Comparison of ENCODE assay signal across 13 cellular contexts in genomic region chr1:156524985-156525590, GRCh38. TPM values are rescaled to one million over a fixed set of nuclear protein-coding genes. Genes with fewer than 3 reads are reported as not detected.
DNase-seq lines count a peak whose midpoint lies in the region; TF ChIP-seq lines count a peak whose summit lies in the region.
"Had no signal": no experiment of that assay in that cellular context is flagged by ENCODE, and none has a peak within 500 bp of the region (broad histone marks: within the 10 kb centered on the region; RNA-seq: fewer than 3 reads in every experiment).

No MANE protein-coding gene starts in this region.

- H3K4me3 Mint-ChIP-seq in T-helper 1 cell treated with Interleukin-12 subunit alpha and Interleukin-12 subunit beta and Interleukin-4 antibody, amounts not matched to agents 30 μg/mL and 1 μg/mL, for 36 hours = no peak overlapping the region
- peak overlapping the region; percentile 46 for H3K4me3 Mint-ChIP-seq in activated T-helper 2 cell treated with anti-CD3 and anti-CD28 coated beads, Interferon-gamma antibody, Interleukin-2, Interleukin-4, amounts not matched to agents 10 μg/mL and 5 μg/mL and 100 μg/mL, durations not matched to agents 14 hours and 24 hours and 36 hours (ENCODE audit: low read depth)

- H3K36me3 Mint-ChIP-seq in T-helper 1 cell treated with Interleukin-12 subunit alpha and Interleukin-12 subunit beta and Interleukin-4 antibody, amounts not matched to agents 30 μg/mL and 1 μg/mL, for 36 hours (ENCODE audit: low read depth) = peaks cover 23% of the 10 kb centered on the region
- H3K36me3 Mint-ChIP-seq in activated T-helper 2 cell treated with anti-CD3 and anti-CD28 coated beads, Interferon-gamma antibody, Interleukin-2, Interleukin-4, amounts not matched to agents 10 μg/mL and 5 μg/mL and 100 μg/mL, durations not matched to agents 14 hours and 24 hours and 36 hours (ENCODE audit: low read depth) = peaks cover 38% of the 10 kb centered on the region

- H3K36me3 ChIP-seq in suprapubic skin = no peaks in the 10 kb centered on the region

- H3K9me3 Mint-ChIP-seq in T-helper 1 cell treated with Interleukin-12 subunit alpha and Interleukin-12 subunit beta and Interleukin-4 antibody, amounts not matched to agents 30 μg/mL and 1 μg/mL, for 36 hours = no peaks in the 10 kb centered on the region
- H3K9me3 Mint-ChIP-seq in activated T-helper 2 cell treated with anti-CD3 and anti-CD28 coated beads, Interferon-gamma antibody, Interleukin-2, Interleukin-4, amounts not matched to agents 10 μg/mL and 5 μg/mL and 100 μg/mL, durations not matched to agents 14 hours and 24 hours and 36 hours = no peaks in the 10 kb centered on the region

- no peak overlapping the region for H3K27ac ChIP-seq in suprapubic skin

- no peaks in the 10 kb centered on the region for H3K9me3 ChIP-seq in suprapubic skin

- H3K27me3 Mint-ChIP-seq in T-helper 1 cell treated with Interleukin-12 subunit alpha and Interleukin-12 subunit beta and Interleukin-4 antibody, amounts not matched to agents 30 μg/mL and 1 μg/mL, for 36 hours (ENCODE audit: low read depth) = no peaks in the 10 kb centered on the region
- H3K27me3 Mint-ChIP-seq in activated T-helper 2 cell treated with anti-CD3 and anti-CD28 coated beads, Interferon-gamma antibody, Interleukin-2, Interleukin-4, amounts not matched to agents 10 μg/mL and 5 μg/mL and 100 μg/mL, durations not matched to agents 14 hours and 24 hours and 36 hours (ENCODE audit: low read depth) = peaks cover 2% of the 10 kb centered on the region

- H3K27ac Mint-ChIP-seq in T-helper 1 cell treated with Interleukin-12 subunit alpha and Interleukin-12 subunit beta and Interleukin-4 antibody, amounts not matched to agents 30 μg/mL and 1 μg/mL, for 36 hours = peak overlapping the region; percentile 43
- H3K27ac Mint-ChIP-seq in activated T-helper 2 cell treated with anti-CD3 and anti-CD28 coated beads, Interferon-gamma antibody, Interleukin-2, Interleukin-4, amounts not matched to agents 10 μg/mL and 5 μg/mL and 100 μg/mL, durations not matched to agents 14 hours and 24 hours and 36 hours = peak overlapping the region; percentile 81

- H3K4me3 ChIP-seq in suprapubic skin = no peak overlapping the region

- peaks cover 28% of the 10 kb centered on the region for H3K4me1 Mint-ChIP-seq in T-helper 1 cell treated with Interleukin-12 subunit alpha and Interleukin-12 subunit beta and Interleukin-4 antibody, amounts not matched to agents 30 μg/mL and 1 μg/mL, for 36 hours (ENCODE audit: low read depth)
- peaks cover 34% of the 10 kb centered on the region for H3K4me1 Mint-ChIP-seq in activated T-helper 2 cell treated with anti-CD3 and anti-CD28 coated beads, Interferon-gamma antibody, Interleukin-2, Interleukin-4, amounts not matched to agents 10 μg/mL and 5 μg/mL and 100 μg/mL, durations not matched to agents 14 hours and 24 hours and 36 hours (ENCODE audit: low read depth)

- intact Hi-C loops in activated T-helper 2 cell treated with anti-CD3 and anti-CD28 coated beads, Interferon-gamma antibody, Interleukin-2, Interleukin-4, amounts not matched to agents 10 μg/mL and 5 μg/mL and 100 μg/mL, durations not matched to agents 14 hours and 24 hours and 36 hours (cut with micrococcal nuclease) = loop anchor here (1.0 to 5.0 kb wide), 2 partner anchors 20 to 43 kb away; no protein-coding TSS in a partner anchor

- no peak for TF ChIP-seq CTCF in suprapubic skin (IDR thresholded peaks at IDR 0.05)

- in situ Hi-C loops in KBM-7 (cut with MboI; ENCODE audit: low pct_unique_long_range_greater_than_20kb, low sequenced_read_pairs) = no loop called here

- 29% methylated on average over 6 of the region's 6 CpGs for WGBS in suprapubic skin

- no peak for TF ChIP-seq EP300 in suprapubic skin (IDR thresholded peaks at IDR 0.05)

- H3K27me3 ChIP-seq in suprapubic skin = no peaks in the 10 kb centered on the region

- no peak for TF ChIP-seq POLR2A in suprapubic skin (IDR thresholded peaks at IDR 0.05)

- H3K4me1 ChIP-seq in suprapubic skin = peaks cover 9% of the 10 kb centered on the region

- DNase-seq in T-helper 1 cell = no peak
- DNase-seq in KBM-7 = peak; percentile 76
- DNase-seq in activated T-helper 2 cell treated with anti-CD3 and anti-CD28 coated beads, Interferon-gamma antibody, Interleukin-2, Interleukin-4, amounts not matched to agents 10 μg/mL and 5 μg/mL and 100 μg/mL, durations not matched to agents 14 hours and 24 hours and 36 hours (ENCODE audit: low spot score) = no peak
- DNase-seq in retina = peak; percentile 64
- no peak for DNase-seq in GM19238 (ENCODE audit: insufficient read length, low spot score)
- no peak for DNase-seq in GOT3 (lab: John Stamatoyannopoulos, UW)
- DNase-seq in suprapubic skin (ENCODE audit: low spot score in 2 of 2) = no peak
- DNase-seq: activated CD4-positive, alpha-beta T cell treated with anti-CD3 and anti-CD28 coated beads for 48 hours; NCI-H1092 treated with DMSO at 0.1 percent for 48 hours had no signal

RNA-seq across cellular contexts. Expression of gene MEF2D, which starts 24.5 kb away (rescaled TPM):
- total RNA-seq in activated T-helper 2 cell treated with anti-CD3 and anti-CD28 coated beads, Interferon-gamma antibody, Interleukin-2, Interleukin-4, amounts not matched to agents 10 μg/mL and 5 μg/mL and 100 μg/mL, durations not matched to agents 14 hours and 24 hours and 36 hours = 37.9 and 42.1 TPM in 2 replicates
- 10 to 100 TPM; 61.7 to 73.5 (median 67.1) TPM for total RNA-seq in suprapubic skin

RNA-seq across cellular contexts. Expression of gene IQGAP3, which starts 47.3 kb away (rescaled TPM):
- total RNA-seq in activated T-helper 2 cell treated with anti-CD3 and anti-CD28 coated beads, Interferon-gamma antibody, Interleukin-2, Interleukin-4, amounts not matched to agents 10 μg/mL and 5 μg/mL and 100 μg/mL, durations not matched to agents 14 hours and 24 hours and 36 hours = 16.1 and 16.8 TPM in 2 replicates
- 1 to 10 TPM; 2.2 to 5.7 (median 4.5) TPM for total RNA-seq in suprapubic skin

RNA-seq across cellular contexts. Expression of gene TTC24, which starts 54.4 kb away (rescaled TPM):
- 3.8 and 4.5 TPM in 2 replicates for total RNA-seq in activated T-helper 2 cell treated with anti-CD3 and anti-CD28 coated beads, Interferon-gamma antibody, Interleukin-2, Interleukin-4, amounts not matched to agents 10 μg/mL and 5 μg/mL and 100 μg/mL, durations not matched to agents 14 hours and 24 hours and 36 hours
- not detected for total RNA-seq in suprapubic skin
- total RNA-seq: fibroblast of lung, kidney epithelial cell, RPMI7951 had no signal

Comparison
In these comparisons a context has a peak if more than half of its experiments do, and no peak if none do; other contexts are left out.
1. DNase-seq: peak in KBM-7 (single experiment) and retina (single experiment); none in T-helper 1 cell (0 of 5), activated T-helper 2 cell treated with anti-CD3 and anti-CD28 coated beads, Interferon-gamma antibody, Interleukin-2, Interleukin-4, amounts not matched to agents 10 μg/mL and 5 μg/mL and 100 μg/mL, durations not matched to agents 14 hours and 24 hours and 36 hours (single experiment), GM19238 (single experiment), GOT3 (single experiment) and suprapubic skin (0 of 2).